ENCODE assay signal across 2 cellular contexts in the genomic region with DNA sequence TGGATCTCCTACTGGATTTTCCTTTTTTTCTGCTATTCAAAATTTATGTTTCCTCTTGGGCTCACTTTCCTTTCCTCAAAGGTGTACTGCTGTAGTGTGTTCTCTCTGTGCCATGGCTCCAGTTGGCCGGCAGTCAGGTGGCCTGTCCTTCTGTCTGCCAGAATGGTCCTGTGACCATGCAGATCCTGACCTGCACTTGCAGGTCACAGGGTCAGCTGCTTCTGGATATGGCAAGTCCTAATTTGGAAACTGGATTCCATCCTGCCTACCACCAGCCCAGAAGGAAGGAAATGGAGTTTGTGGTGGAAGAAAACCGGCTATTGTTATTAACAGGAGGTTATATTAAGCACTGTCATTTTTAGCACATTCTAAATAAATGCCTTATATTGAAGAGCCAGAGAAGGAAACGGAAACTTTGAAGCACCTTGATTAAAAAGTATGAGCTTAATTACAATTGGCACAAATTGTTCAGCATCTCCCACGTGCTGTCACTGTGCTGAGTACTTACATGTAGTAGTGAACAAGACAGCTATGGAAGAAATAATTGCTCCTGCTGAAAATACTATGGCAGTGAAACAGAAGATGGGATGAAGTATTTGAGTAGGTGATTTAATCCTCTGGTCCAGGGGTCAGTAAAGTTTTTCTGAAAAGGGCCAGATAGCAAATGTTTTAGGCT.
A peak's percentile ranks its signal among the peaks of the same experiment; 100 is the strongest.
TF ChIP-seq lines count a peak whose summit lies in the region.

No MANE protein-coding gene starts in this region.

TF ChIP-seq in liver, 16 proteins besides CTCF, POLR2A, EP300 and RAD21 (continued from another document):
- TF ChIP-seq, protein P1, sequence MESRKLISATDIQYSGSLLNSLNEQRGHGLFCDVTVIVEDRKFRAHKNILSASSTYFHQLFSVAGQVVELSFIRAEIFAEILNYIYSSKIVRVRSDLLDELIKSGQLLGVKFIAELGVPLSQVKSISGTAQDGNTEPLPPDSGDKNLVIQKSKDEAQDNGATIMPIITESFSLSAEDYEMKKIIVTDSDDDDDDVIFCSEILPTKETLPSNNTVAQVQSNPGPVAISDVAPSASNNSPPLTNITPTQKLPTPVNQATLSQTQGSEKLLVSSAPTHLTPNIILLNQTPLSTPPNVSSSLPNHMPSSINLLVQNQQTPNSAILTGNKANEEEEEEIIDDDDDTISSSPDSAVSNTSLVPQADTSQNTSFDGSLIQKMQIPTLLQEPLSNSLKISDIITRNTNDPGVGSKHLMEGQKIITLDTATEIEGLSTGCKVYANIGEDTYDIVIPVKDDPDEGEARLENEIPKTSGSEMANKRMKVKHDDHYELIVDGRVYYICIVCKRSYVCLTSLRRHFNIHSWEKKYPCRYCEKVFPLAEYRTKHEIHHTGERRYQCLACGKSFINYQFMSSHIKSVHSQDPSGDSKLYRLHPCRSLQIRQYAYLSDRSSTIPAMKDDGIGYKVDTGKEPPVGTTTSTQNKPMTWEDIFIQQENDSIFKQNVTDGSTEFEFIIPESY (IDR thresholded peaks at IDR 0.05), result peak; percentile 73
- TF ChIP-seq, protein P2, sequence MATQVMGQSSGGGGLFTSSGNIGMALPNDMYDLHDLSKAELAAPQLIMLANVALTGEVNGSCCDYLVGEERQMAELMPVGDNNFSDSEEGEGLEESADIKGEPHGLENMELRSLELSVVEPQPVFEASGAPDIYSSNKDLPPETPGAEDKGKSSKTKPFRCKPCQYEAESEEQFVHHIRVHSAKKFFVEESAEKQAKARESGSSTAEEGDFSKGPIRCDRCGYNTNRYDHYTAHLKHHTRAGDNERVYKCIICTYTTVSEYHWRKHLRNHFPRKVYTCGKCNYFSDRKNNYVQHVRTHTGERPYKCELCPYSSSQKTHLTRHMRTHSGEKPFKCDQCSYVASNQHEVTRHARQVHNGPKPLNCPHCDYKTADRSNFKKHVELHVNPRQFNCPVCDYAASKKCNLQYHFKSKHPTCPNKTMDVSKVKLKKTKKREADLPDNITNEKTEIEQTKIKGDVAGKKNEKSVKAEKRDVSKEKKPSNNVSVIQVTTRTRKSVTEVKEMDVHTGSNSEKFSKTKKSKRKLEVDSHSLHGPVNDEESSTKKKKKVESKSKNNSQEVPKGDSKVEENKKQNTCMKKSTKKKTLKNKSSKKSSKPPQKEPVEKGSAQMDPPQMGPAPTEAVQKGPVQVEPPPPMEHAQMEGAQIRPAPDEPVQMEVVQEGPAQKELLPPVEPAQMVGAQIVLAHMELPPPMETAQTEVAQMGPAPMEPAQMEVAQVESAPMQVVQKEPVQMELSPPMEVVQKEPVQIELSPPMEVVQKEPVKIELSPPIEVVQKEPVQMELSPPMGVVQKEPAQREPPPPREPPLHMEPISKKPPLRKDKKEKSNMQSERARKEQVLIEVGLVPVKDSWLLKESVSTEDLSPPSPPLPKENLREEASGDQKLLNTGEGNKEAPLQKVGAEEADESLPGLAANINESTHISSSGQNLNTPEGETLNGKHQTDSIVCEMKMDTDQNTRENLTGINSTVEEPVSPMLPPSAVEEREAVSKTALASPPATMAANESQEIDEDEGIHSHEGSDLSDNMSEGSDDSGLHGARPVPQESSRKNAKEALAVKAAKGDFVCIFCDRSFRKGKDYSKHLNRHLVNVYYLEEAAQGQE (IDR thresholded peaks at IDR 0.05), result peak; percentile 48
- TF ChIP-seq YY1 (IDR thresholded peaks at IDR 0.05), result peak; percentile 82
- TF ChIP-seq FOXA1 (IDR thresholded peaks at IDR 0.05), result no peak
- TF ChIP-seq EGR1 (IDR thresholded peaks at IDR 0.05; ENCODE audit: low read depth in 2 of 2), result peak in 1 of 2 donors; percentile 53
- peak; percentile 64 for TF ChIP-seq SP1 (IDR thresholded peaks at IDR 0.05)
- TF ChIP-seq, protein P3, sequence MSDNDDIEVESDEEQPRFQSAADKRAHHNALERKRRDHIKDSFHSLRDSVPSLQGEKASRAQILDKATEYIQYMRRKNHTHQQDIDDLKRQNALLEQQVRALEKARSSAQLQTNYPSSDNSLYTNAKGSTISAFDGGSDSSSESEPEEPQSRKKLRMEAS (IDR thresholded peaks at IDR 0.05), result peak; percentile 74
- peak; percentile 86 to 87 for TF ChIP-seq RXRA (IDR thresholded peaks at IDR 0.05)
- no peak for TF ChIP-seq TAF1 (conservative IDR thresholded peaks at IDR 0.05)
- TF ChIP-seq, protein P4, sequence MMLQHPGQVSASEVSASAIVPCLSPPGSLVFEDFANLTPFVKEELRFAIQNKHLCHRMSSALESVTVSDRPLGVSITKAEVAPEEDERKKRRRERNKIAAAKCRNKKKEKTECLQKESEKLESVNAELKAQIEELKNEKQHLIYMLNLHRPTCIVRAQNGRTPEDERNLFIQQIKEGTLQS (IDR thresholded peaks at IDR 0.05), result no peak
- TF ChIP-seq HNF4A (conservative IDR thresholded peaks at IDR 0.05), result peak; percentile 54 to 70
- peak; percentile 98 for TF ChIP-seq NR2F2 (IDR thresholded peaks at IDR 0.05)
- peak in 1 of 2 donors; percentile 32 for TF ChIP-seq JUND (IDR thresholded peaks at IDR 0.05)
- peak; percentile 9 for TF ChIP-seq HNF4G (IDR thresholded peaks at IDR 0.05)
TF ChIP-seq in liver: peak in this region for 12.

TF ChIP-seq in HepG2, 621 proteins besides CTCF, POLR2A, EP300 and RAD21 (continues in another document):
- TF ChIP-seq, protein P5, sequence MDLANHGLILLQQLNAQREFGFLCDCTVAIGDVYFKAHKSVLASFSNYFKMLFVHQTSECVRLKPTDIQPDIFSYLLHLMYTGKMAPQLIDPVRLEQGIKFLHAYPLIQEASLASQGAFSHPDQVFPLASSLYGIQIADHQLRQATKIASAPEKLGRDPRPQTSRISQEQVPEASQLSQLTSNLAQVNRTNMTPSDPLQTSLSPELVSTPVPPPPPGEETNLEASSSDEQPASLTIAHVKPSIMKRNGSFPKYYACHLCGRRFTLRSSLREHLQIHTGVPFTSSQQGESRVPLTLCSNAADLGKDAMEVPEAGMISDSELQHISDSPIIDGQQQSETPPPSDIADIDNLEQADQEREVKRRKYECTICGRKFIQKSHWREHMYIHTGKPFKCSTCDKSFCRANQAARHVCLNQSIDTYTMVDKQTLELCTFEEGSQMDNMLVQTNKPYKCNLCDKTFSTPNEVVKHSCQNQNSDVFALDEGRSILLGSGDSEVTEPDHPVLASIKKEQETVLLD (CRISPR knock-in tag; IDR thresholded peaks at IDR 0.05; ENCODE audit: low read depth), result no peak
- TF ChIP-seq ZZZ3 (CRISPR knock-in tag; IDR thresholded peaks at IDR 0.05; ENCODE audit: borderline replicate concordance) (no peak), HOXA3 (CRISPR knock-in tag; IDR thresholded peaks at IDR 0.05) (no peak), FLYWCH1 (CRISPR knock-in tag; IDR thresholded peaks at IDR 0.05) (no peak), ZNF713 (CRISPR knock-in tag; IDR thresholded peaks at IDR 0.05) (no peak), CHD4 (IDR thresholded peaks at IDR 0.05; ENCODE audit: borderline replicate concordance, low read length) (no peak), SMAD3 (CRISPR knock-in tag; IDR thresholded peaks at IDR 0.05) (no peak), ZNF670 (CRISPR knock-in tag; IDR thresholded peaks at IDR 0.05; ENCODE audit: borderline replicate concordance) (no peak), ZSCAN9 (CRISPR knock-in tag; IDR thresholded peaks at IDR 0.05; ENCODE audit: borderline replicate concordance) (no peak), SP140L (CRISPR knock-in tag; IDR thresholded peaks at IDR 0.05; ENCODE audit: borderline replicate concordance) (no peak), ZNF430 (CRISPR knock-in tag; IDR thresholded peaks at IDR 0.05) (no peak)
- TF ChIP-seq, protein P6, sequence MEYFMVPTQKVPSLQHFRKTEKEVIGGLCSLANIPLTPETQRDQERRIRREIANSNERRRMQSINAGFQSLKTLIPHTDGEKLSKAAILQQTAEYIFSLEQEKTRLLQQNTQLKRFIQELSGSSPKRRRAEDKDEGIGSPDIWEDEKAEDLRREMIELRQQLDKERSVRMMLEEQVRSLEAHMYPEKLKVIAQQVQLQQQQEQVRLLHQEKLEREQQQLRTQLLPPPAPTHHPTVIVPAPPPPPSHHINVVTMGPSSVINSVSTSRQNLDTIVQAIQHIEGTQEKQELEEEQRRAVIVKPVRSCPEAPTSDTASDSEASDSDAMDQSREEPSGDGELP (IDR thresholded peaks at IDR 0.05; ENCODE audit: borderline replicate concordance, low read depth), result no peak
- TF ChIP-seq, protein P7, sequence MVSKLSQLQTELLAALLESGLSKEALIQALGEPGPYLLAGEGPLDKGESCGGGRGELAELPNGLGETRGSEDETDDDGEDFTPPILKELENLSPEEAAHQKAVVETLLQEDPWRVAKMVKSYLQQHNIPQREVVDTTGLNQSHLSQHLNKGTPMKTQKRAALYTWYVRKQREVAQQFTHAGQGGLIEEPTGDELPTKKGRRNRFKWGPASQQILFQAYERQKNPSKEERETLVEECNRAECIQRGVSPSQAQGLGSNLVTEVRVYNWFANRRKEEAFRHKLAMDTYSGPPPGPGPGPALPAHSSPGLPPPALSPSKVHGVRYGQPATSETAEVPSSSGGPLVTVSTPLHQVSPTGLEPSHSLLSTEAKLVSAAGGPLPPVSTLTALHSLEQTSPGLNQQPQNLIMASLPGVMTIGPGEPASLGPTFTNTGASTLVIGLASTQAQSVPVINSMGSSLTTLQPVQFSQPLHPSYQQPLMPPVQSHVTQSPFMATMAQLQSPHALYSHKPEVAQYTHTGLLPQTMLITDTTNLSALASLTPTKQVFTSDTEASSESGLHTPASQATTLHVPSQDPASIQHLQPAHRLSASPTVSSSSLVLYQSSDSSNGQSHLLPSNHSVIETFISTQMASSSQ (IDR thresholded peaks at IDR 0.05; ENCODE audit: low read depth), result no peak
- TF ChIP-seq, protein P7 (CRISPR knock-in tag; IDR thresholded peaks at IDR 0.05; ENCODE audit: borderline replicate concordance), result no peak
- TF ChIP-seq, protein P8, sequence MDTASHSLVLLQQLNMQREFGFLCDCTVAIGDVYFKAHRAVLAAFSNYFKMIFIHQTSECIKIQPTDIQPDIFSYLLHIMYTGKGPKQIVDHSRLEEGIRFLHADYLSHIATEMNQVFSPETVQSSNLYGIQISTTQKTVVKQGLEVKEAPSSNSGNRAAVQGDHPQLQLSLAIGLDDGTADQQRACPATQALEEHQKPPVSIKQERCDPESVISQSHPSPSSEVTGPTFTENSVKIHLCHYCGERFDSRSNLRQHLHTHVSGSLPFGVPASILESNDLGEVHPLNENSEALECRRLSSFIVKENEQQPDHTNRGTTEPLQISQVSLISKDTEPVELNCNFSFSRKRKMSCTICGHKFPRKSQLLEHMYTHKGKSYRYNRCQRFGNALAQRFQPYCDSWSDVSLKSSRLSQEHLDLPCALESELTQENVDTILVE (CRISPR knock-in tag; IDR thresholded peaks at IDR 0.05), result no peak
- TF ChIP-seq, protein P9, sequence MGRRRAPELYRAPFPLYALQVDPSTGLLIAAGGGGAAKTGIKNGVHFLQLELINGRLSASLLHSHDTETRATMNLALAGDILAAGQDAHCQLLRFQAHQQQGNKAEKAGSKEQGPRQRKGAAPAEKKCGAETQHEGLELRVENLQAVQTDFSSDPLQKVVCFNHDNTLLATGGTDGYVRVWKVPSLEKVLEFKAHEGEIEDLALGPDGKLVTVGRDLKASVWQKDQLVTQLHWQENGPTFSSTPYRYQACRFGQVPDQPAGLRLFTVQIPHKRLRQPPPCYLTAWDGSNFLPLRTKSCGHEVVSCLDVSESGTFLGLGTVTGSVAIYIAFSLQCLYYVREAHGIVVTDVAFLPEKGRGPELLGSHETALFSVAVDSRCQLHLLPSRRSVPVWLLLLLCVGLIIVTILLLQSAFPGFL (CRISPR knock-in tag; IDR thresholded peaks at IDR 0.05), result no peak
- TF ChIP-seq, protein P10, sequence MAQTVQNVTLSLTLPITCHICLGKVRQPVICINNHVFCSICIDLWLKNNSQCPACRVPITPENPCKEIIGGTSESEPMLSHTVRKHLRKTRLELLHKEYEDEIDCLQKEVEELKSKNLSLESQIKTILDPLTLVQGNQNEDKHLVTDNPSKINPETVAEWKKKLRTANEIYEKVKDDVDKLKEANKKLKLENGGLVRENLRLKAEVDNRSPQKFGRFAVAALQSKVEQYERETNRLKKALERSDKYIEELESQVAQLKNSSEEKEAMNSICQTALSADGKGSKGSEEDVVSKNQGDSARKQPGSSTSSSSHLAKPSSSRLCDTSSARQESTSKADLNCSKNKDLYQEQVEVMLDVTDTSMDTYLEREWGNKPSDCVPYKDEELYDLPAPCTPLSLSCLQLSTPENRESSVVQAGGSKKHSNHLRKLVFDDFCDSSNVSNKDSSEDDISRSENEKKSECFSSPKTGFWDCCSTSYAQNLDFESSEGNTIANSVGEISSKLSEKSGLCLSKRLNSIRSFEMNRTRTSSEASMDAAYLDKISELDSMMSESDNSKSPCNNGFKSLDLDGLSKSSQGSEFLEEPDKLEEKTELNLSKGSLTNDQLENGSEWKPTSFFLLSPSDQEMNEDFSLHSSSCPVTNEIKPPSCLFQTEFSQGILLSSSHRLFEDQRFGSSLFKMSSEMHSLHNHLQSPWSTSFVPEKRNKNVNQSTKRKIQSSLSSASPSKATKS (CRISPR knock-in tag; IDR thresholded peaks at IDR 0.05), result no peak
- TF ChIP-seq, protein P4 (CRISPR knock-in tag; IDR thresholded peaks at IDR 0.05), result no peak
- TF ChIP-seq, protein P11, sequence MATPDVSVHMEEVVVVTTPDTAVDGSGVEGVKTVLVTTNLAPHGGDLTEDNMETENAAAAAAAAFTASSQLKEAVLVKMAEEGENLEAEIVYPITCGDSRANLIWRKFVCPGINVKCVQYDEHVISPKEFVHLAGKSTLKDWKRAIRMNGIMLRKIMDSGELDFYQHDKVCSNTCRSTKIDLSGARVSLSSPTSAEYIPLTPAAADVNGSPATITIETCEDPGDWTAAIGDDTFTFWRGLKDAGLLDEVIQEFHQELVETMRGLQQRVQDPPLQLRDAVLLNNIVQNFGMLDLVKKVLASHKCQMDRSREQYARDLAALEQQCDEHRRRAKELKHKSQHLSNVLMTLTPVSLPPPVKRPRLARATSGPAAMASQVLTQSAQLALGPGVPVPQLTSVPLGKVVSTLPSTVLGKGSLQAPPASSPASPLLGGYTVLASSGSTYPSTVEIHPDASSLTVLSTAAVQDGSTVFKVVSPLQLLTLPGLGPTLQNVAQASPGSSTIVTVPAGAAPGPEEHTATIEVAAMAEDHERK (CRISPR knock-in tag; IDR thresholded peaks at IDR 0.05; ENCODE audit: low read depth), result no peak
- TF ChIP-seq, protein P12, sequence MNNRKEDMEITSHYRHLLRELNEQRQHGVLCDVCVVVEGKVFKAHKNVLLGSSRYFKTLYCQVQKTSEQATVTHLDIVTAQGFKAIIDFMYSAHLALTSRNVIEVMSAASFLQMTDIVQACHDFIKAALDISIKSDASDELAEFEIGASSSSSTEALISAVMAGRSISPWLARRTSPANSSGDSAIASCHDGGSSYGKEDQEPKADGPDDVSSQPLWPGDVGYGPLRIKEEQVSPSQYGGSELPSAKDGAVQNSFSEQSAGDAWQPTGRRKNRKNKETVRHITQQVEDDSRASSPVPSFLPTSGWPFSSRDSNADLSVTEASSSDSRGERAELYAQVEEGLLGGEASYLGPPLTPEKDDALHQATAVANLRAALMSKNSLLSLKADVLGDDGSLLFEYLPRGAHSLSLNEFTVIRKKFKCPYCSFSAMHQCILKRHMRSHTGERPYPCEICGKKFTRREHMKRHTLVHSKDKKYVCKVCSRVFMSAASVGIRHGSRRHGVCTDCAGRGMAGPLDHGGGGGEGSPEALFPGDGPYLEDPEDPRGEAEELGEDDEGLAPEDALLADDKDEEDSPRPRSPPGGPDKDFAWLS (CRISPR knock-in tag; IDR thresholded peaks at IDR 0.05; ENCODE audit: borderline replicate concordance), result no peak
